8 cellular contexts compared by ENCODE assay signal in the genomic region with DNA sequence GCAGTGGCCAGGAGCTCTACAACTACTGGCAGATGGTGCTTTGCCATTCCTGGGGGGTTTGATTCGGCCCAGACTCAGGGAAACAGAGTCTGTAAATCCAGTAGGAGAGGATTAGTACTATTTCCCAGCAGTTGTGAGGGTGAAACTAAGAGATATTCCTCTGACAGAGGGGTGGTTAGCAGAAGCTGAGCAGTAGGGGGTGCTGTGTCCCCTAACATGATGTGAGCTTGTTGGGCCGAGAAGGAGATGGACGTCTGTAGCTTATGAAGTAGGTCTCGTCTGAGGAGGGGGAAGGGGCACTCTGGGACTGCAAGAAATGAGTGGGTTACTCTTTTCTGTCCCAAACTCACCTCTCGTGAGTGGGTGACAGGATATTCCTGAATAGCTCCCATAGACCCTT.
DNase-seq lines count a peak whose midpoint lies in the region; TF ChIP-seq lines count a peak whose summit lies in the region.

No MANE protein-coding gene starts in this region.

- no peak for TF ChIP-seq EP300 in Ishikawa (IDR thresholded peaks at IDR 0.05; ENCODE audit: borderline replicate concordance)

- no peak overlapping the region for H3K27ac ChIP-seq in GM23248

- H4K20me1 ChIP-seq in GM23248 (ENCODE audit: insufficient read depth): no peaks in the 10 kb centered on the region; the same call in 1 of the 2 replicates

- no peak overlapping the region for H3K4me2 ChIP-seq in GM23248 (ENCODE audit: unreplicated experiment)

- H2AFZ ChIP-seq in GM23248: no peak overlapping the region

- H3K4me1 ChIP-seq in GM23248 (ENCODE audit: insufficient read depth): no peaks in the 10 kb centered on the region

- H3K36me3 ChIP-seq in GM23248 (ENCODE audit: low read depth): no peaks in the 10 kb centered on the region

- H3K79me2 ChIP-seq in GM23248 (ENCODE audit: insufficient read depth): no peaks in the 10 kb centered on the region

- peak; percentile 86 for TF ChIP-seq RAD21 in Ishikawa (IDR thresholded peaks at IDR 0.05; ENCODE audit: low read depth)

- H3K9me2 ChIP-seq in GM23248 (ENCODE audit: insufficient read depth): no peaks in the 10 kb centered on the region

- no peaks in the 10 kb centered on the region for H3F3A ChIP-seq in GM23248 (ENCODE audit: insufficient read depth)

- no peaks in the 10 kb centered on the region for H3K9me3 ChIP-seq in GM23248 (ENCODE audit: low read depth)

- H3K27me3 ChIP-seq in GM23248 (replicated peaks; ENCODE audit: insufficient read depth): 0 out of 2 replicates have a peak, but pooled peaks cover 6% of the 10 kb centered on the region

- WGBS in GM23248 (ENCODE audit: low coverage in 1 of 2, low lambda C conversion rate in 2 of 2, missing lambda C conversion rate in 2 of 2), 2 experiments: 7 to 12% methylated on average over 5 of the region's 5 CpGs

- in situ Hi-C loops in GM23248 (cut with MboI): no loop called here

- DNase-seq in NCI-H82 (lab: John Stamatoyannopoulos, UW) (peak; percentile 23), NCI-H82 treated with DMSO at 0.1 percent for 48 hours (lab: John Stamatoyannopoulos, UW; ENCODE audit: unreplicated experiment) (no peak), GM23248 (peak; percentile 42), astrocyte of the hippocampus (ENCODE audit: low read depth, low spot score) (peak; percentile 32), medulla oblongata (ENCODE audit: extremely low spot score) (peak; percentile 57), middle frontal gyrus (ENCODE audit: extremely low spot score, low spot score) (no peak)
- no peak for DNase-seq in activated CD4-positive, alpha-beta T cell treated with anti-CD3 and anti-CD28 coated beads for 4 hours

- no peak overlapping the region for H3K9ac ChIP-seq in GM23248

- H3K4me3 ChIP-seq in GM23248: no peak overlapping the region

TF ChIP-seq in Ishikawa, 13 proteins besides CTCF, POLR2A, EP300 and RAD21:
- TF ChIP-seq CEBPB (IDR thresholded peaks at IDR 0.05): no peak
- no peak for TF ChIP-seq NFIC (IDR thresholded peaks at IDR 0.05)
- no peak for TF ChIP-seq TAF1 (IDR thresholded peaks at IDR 0.05; ENCODE audit: low read depth)
- TF ChIP-seq YY1 (IDR thresholded peaks at IDR 0.05; ENCODE audit: low read depth): no peak
- TF ChIP-seq, protein P1, sequence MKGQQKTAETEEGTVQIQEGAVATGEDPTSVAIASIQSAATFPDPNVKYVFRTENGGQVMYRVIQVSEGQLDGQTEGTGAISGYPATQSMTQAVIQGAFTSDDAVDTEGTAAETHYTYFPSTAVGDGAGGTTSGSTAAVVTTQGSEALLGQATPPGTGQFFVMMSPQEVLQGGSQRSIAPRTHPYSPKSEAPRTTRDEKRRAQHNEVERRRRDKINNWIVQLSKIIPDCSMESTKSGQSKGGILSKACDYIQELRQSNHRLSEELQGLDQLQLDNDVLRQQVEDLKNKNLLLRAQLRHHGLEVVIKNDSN (IDR thresholded peaks at IDR 0.05): no peak
- no peak for TF ChIP-seq EGR1 (IDR thresholded peaks at IDR 0.05)
- no peak for TF ChIP-seq ZBTB7A (IDR thresholded peaks at IDR 0.05; ENCODE audit: low read depth)
- TF ChIP-seq TCF12 (IDR thresholded peaks at IDR 0.05; ENCODE audit: low read depth): no peak
- no peak for TF ChIP-seq CREB1 (IDR thresholded peaks at IDR 0.05; ENCODE audit: low read depth)
- TF ChIP-seq, protein P2, sequence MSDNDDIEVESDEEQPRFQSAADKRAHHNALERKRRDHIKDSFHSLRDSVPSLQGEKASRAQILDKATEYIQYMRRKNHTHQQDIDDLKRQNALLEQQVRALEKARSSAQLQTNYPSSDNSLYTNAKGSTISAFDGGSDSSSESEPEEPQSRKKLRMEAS (IDR thresholded peaks at IDR 0.05): no peak

Comparison
In these comparisons a context has a peak if more than half of its experiments do, and no peak if none do; other contexts are left out.
1. DNase-seq: peak in NCI-H82 (single experiment), GM23248 (single experiment), astrocyte of the hippocampus (single experiment) and medulla oblongata (single experiment); none in NCI-H82 treated with DMSO at 0.1 percent for 48 hours (single experiment), middle frontal gyrus (single experiment) and activated CD4-positive, alpha-beta T cell treated with anti-CD3 and anti-CD28 coated beads for 4 hours (0 of 2).